In the genomic region with DNA sequence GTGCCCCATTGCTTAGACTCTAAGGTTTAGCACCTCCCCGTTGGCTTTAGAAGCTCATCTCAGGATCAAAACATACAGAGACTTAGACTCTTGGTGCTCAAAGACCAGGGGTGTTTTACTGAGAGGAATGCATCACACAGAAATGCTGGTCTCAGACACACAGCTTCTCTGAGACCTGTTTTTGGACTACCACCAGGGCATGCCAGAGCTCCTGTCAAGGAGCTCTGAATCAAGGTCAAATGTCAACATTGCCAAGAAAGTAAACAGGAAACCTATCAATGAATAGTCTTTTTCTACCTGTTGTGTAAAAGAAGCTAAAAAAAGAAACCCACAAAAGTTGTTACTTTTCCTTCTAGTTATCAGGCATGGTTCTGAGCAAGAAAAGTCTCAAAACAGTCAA, we compare ENCODE assay signal across 26 cellular contexts.
"Had no signal": no experiment of that assay in that cellular context is flagged by ENCODE, and none has a peak within 500 bp of the region (broad histone marks: within the 10 kb centered on the region; RNA-seq: fewer than 3 reads in every experiment).

No MANE protein-coding gene starts in this region.

- H3K4me3 Mint-ChIP-seq: activated T-cell treated with anti-CD3 and anti-CD28 coated beads, Interleukin-2, amount 50 U/mL, for 72 hours; dendritic cell treated with granulocyte-macrophage colony-stimulating factor and Interleukin-4, amounts not matched to agents 40 ng/mL and 50 ng/mL, for 4 days; neural crest cell had no signal

- DNase-seq: activated CD4-positive, alpha-beta T cell treated with anti-CD3 and anti-CD28 coated beads for 1 hour; activated CD8-positive, alpha-beta memory T cell treated with anti-CD3 and anti-CD28 coated beads for 24 hours; activated effector memory CD4-positive, alpha-beta T cell treated with anti-CD3 and anti-CD28 coated beads, Interleukin-2, amount 50 U/mL, for 16 hours; activated naive CD4-positive, alpha-beta T cell treated with anti-CD3 and anti-CD28 coated beads, Interleukin-2, amount 50 U/mL, for 16 hours; activated T-cell treated with anti-CD3 and anti-CD28 coated beads, Interleukin-2, amount 50 U/mL, for 72 hours; aorta; cerebellar nuclear complex; effector memory CD4-positive, alpha-beta T cell; foreskin melanocyte; kidney glomerular epithelial cell; mesenchymal stem cell; mucosa of descending colon; naive B cell; ovary; spleen; stimulated activated CD8-positive, alpha-beta memory T cell treated with anti-CD3 and anti-CD28 coated beads, Interleukin-4, amount 100 ng/mL, for 48 hours; stimulated activated naive CD4-positive, alpha-beta T cell; T-helper 2 cell; uterus; WERI-Rb-1 had no signal

- H3K36me3 ChIP-seq: breast epithelium, ovary, uterus had no signal

- H3K36me3 Mint-ChIP-seq: naive B cell had no signal

- H3K4me3 ChIP-seq: breast epithelium, mucosa of descending colon, ovary, spleen, tibial nerve, uterus had no signal

- H3K9me3 Mint-ChIP-seq: neural crest cell had no signal

- H3K27me3 Mint-ChIP-seq: dendritic cell treated with granulocyte-macrophage colony-stimulating factor and Interleukin-4, amounts not matched to agents 40 ng/mL and 50 ng/mL, for 4 days; naive B cell had no signal

- H3K4me1 Mint-ChIP-seq: naive B cell had no signal

- H3K27ac ChIP-seq: breast epithelium, epithelial cell of prostate, ovary, uterus, WERI-Rb-1 had no signal

- ATAC-seq: activated T-cell treated with anti-CD3 and anti-CD28 coated beads, Interleukin-2, amount 50 U/mL, for 72 hours; mucosa of descending colon; sciatic nerve had no signal

- H3K4me1 ChIP-seq: breast epithelium, uterus had no signal

- H3K27ac Mint-ChIP-seq: activated T-cell treated with anti-CD3 and anti-CD28 coated beads, Interleukin-2, amount 50 U/mL, for 72 hours; dendritic cell treated with granulocyte-macrophage colony-stimulating factor and Interleukin-4, amounts not matched to agents 40 ng/mL and 50 ng/mL, for 4 days; naive B cell had no signal

- H3K9me3 ChIP-seq: breast epithelium, mucosa of descending colon, ovary, spleen, tibial nerve, uterus had no signal

- H3K27me3 ChIP-seq: breast epithelium, ovary, spleen, tibial nerve, uterus had no signal
